ENCODE assay signal across 23 cellular contexts in the genomic region with DNA sequence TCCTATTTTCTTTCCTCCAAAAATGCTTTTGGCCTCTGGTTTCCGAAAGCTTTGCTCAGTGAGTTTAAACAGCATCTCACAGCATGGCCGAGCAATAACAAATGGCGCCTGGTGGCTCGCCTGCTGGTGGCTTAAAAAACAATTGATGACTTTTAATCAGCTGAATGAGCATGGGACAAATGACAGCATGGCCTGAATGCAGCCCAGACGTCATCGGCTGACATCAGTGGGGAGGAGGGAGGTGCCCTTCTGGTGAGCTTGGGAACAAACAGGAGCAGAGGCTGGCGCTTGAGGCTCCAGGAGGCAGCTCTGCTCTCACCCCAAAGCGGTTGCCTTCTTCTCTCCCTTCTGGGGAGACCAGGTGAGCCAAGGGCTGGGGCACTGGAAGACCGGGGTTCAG.
DNase-seq lines count a peak whose midpoint lies in the region; ATAC-seq and TF ChIP-seq lines count a peak whose summit lies in the region.
"Had no signal": no experiment of that assay in that cellular context is flagged by ENCODE, and none has a peak within 500 bp of the region (broad histone marks: within the 10 kb centered on the region; RNA-seq: fewer than 3 reads in every experiment).

No MANE protein-coding gene starts in this region.

- H3K18ac ChIP-seq in mesendoderm (ENCODE audit: low read length), result no peak overlapping the region

- intact Hi-C loops in left cardiac atrium (cut with DNase I) (loop anchor here in 1 of 2 donors (10.0 kb wide), 2 partner anchors 283 to 453 kb away; partner anchors contain the start of gene BCOR), left ventricle myocardium inferior (cut with micrococcal nuclease) (loop anchor here (10.0 kb wide), 2 partner anchors 77 to 273 kb away; no protein-coding TSS in a partner anchor), ascending aorta (cut with DNase I) (loop anchor here (5.0 kb wide), 1 partner anchor 201 kb away; no protein-coding TSS in a partner anchor)

- no peak overlapping the region for H3K4me3 ChIP-seq in left ventricle myocardium inferior
- H3K4me3 ChIP-seq in mesendoderm (ENCODE audit: low read length), result no peak overlapping the region
- no peak overlapping the region for H3K4me3 ChIP-seq in ascending aorta
- H3K4me3 ChIP-seq: A549, lung, prostate gland had no signal

- no peak overlapping the region for H3K9ac ChIP-seq in mesendoderm (ENCODE audit: low read length)

- H4K8ac ChIP-seq in mesendoderm (ENCODE audit: low read depth, low read length), result no peak overlapping the region

- no peak overlapping the region for H3K23ac ChIP-seq in mesendoderm (ENCODE audit: low read length)

- H3K4ac ChIP-seq in mesendoderm (ENCODE audit: low read depth, low read length), result no peak overlapping the region

- TF ChIP-seq CTCF in left ventricle myocardium inferior (IDR thresholded peaks at IDR 0.05; ENCODE audit: borderline replicate concordance) (no peak), HFFc6 (IDR thresholded peaks at IDR 0.05) (no peak), ascending aorta (IDR thresholded peaks at IDR 0.05) (no peak)

- H3K4me3 Mint-ChIP-seq in HFFc6, result no peak overlapping the region
- H3K4me3 Mint-ChIP-seq: CD14-positive monocyte; central memory CD8-positive, alpha-beta T cell; stimulated activated naive CD8-positive, alpha-beta T cell treated with anti-CD3 and anti-CD28 coated beads, Interleukin-15, Interleukin-2, amounts not matched to agents 100 ng/mL and 50 ng/mL, for 24 hours had no signal

- H3K4me2 ChIP-seq in mesendoderm (ENCODE audit: low read length), result no peak overlapping the region
- H3K4me2 ChIP-seq: A549 had no signal

- no peaks in the 10 kb centered on the region for H3K36me3 ChIP-seq in left ventricle myocardium inferior
- no peaks in the 10 kb centered on the region for H3K36me3 ChIP-seq in mesendoderm (ENCODE audit: control insufficient read depth, insufficient read depth, low read length)
- H3K36me3 ChIP-seq in ascending aorta, result no peaks in the 10 kb centered on the region
- H3K36me3 ChIP-seq: prostate gland had no signal

- no CpG with 5 or more reads among the region's 9 CpGs for WGBS in mesendoderm (ENCODE audit: extremely low coverage, insufficient coverage, low lambda C conversion rate)

- no peak overlapping the region for H2BK120ac ChIP-seq in mesendoderm (ENCODE audit: low read depth, low read length)

- H3K36me3 Mint-ChIP-seq in HFFc6 (ENCODE audit: low read depth), result no peaks in the 10 kb centered on the region
- H3K36me3 Mint-ChIP-seq: CD14-positive monocyte had no signal

- H3K4me1 ChIP-seq in left ventricle myocardium inferior (peaks cover 23% of the 10 kb centered on the region), mesendoderm (ENCODE audit: control insufficient read depth, low read depth, low read length) (peaks cover 7% of the 10 kb centered on the region), ascending aorta (peaks cover 7 to 18% of the 10 kb centered on the region in 2 donors)
- H3K4me1 ChIP-seq: prostate gland had no signal

- H3K9me3 Mint-ChIP-seq in HFFc6, result no peaks in the 10 kb centered on the region
- H3K9me3 Mint-ChIP-seq: CD14-positive monocyte; central memory CD8-positive, alpha-beta T cell; stimulated activated naive CD8-positive, alpha-beta T cell treated with anti-CD3 and anti-CD28 coated beads, Interleukin-15, Interleukin-2, amounts not matched to agents 100 ng/mL and 50 ng/mL, for 24 hours had no signal

- no peak overlapping the region for H3K27ac ChIP-seq in left ventricle myocardium inferior (replicated peaks)
- no peak overlapping the region for H3K27ac ChIP-seq in mesendoderm (ENCODE audit: low read depth, low read length)
- no peak overlapping the region for H3K27ac ChIP-seq in ascending aorta
- H3K27ac ChIP-seq: A549, prostate gland, RWPE1 had no signal

- no peak overlapping the region for H3K27ac Mint-ChIP-seq in HFFc6
- H3K27ac Mint-ChIP-seq: CD14-positive monocyte; stimulated activated naive CD8-positive, alpha-beta T cell treated with anti-CD3 and anti-CD28 coated beads, Interleukin-15, Interleukin-2, amounts not matched to agents 100 ng/mL and 50 ng/mL, for 24 hours had no signal

- no peak overlapping the region for H2BK15ac ChIP-seq in mesendoderm (replicated peaks; ENCODE audit: low read depth)

- no peaks in the 10 kb centered on the region for H3K79me2 ChIP-seq in mesendoderm (ENCODE audit: control insufficient read depth, insufficient read depth, low read length)

- no peak overlapping the region for H2BK5ac ChIP-seq in mesendoderm (ENCODE audit: low read length)

- H3K4me1 Mint-ChIP-seq in HFFc6 (ENCODE audit: low read depth), result peaks cover 41% of the 10 kb centered on the region
- H3K4me1 Mint-ChIP-seq: central memory CD8-positive, alpha-beta T cell had no signal

- peaks cover 2% of the 10 kb centered on the region; the same call in 1 of the 2 replicates for H3K27me3 Mint-ChIP-seq in HFFc6 (ENCODE audit: insufficient read depth)
- H3K27me3 Mint-ChIP-seq: central memory CD8-positive, alpha-beta T cell had no signal

- peak; percentile 39 for DNase-seq in left cardiac atrium
- DNase-seq in left ventricle myocardium inferior, result no peak
- DNase-seq in cerebellum (ENCODE audit: low spot score), result peak; percentile 32
- DNase-seq in mesendoderm, result peak; percentile 59
- DNase-seq in HFFc6, result no peak
- no peak for DNase-seq in ascending aorta (ENCODE audit: low spot score in 2 of 2)
- DNase-seq: activated CD4-positive, alpha-beta T cell treated with anti-CD3 and anti-CD28 coated beads for 48 hours; activated CD8-positive, alpha-beta memory T cell treated with anti-CD3 and anti-CD28 coated beads, Interleukin-2, amount 50 U/mL, for 4 hours; activated effector memory CD4-positive, alpha-beta T cell treated with Interleukin-2 at 50 U/mL for 16 hours; GF-D8; NCI-H187; NCI-H446; small intestine; stimulated activated CD4-positive, alpha-beta T cell treated with anti-CD3 and anti-CD28 coated beads, Interleukin-2, amount 100 ng/mL, for 48 hours had no signal

- ATAC-seq in left cardiac atrium (no peak), GM18498 (IDR thresholded peaks at IDR 0.05; ENCODE audit: unreplicated experiment) (no peak), HG03442 (IDR thresholded peaks at IDR 0.05; ENCODE audit: unreplicated experiment) (no peak)
- ATAC-seq: A549 had no signal

- no peaks in the 10 kb centered on the region for H3K79me1 ChIP-seq in mesendoderm (ENCODE audit: low read length)

- H3K9me3 ChIP-seq in left ventricle myocardium inferior (replicated peaks), result no peaks in the 10 kb centered on the region
- H3K9me3 ChIP-seq in ascending aorta, result no peaks in the 10 kb centered on the region
- H3K9me3 ChIP-seq: A549, prostate gland had no signal

- no peak overlapping the region for H2AK5ac ChIP-seq in mesendoderm (ENCODE audit: low read length)

- H3K56ac ChIP-seq in mesendoderm (ENCODE audit: low read length), result no peak overlapping the region

- H4K5ac ChIP-seq in mesendoderm (ENCODE audit: low read length), result no peak overlapping the region

- H3K27me3 ChIP-seq in left ventricle myocardium inferior (ENCODE audit: low read depth) (no peaks in the 10 kb centered on the region), mesendoderm (ENCODE audit: insufficient read depth, low read length, poor library complexity) (no peaks in the 10 kb centered on the region), ascending aorta (no peaks in the 10 kb centered on the region)

Comparison
In these comparisons a context has a peak if more than half of its experiments do, and no peak if none do; other contexts are left out.
1. DNase-seq: peak in left cardiac atrium (single experiment), cerebellum (single experiment) and mesendoderm (single experiment); none in left ventricle myocardium inferior (single experiment), HFFc6 (single experiment) and ascending aorta (0 of 2).